1 cellular context compared by ENCODE assay signal in the genomic region with DNA sequence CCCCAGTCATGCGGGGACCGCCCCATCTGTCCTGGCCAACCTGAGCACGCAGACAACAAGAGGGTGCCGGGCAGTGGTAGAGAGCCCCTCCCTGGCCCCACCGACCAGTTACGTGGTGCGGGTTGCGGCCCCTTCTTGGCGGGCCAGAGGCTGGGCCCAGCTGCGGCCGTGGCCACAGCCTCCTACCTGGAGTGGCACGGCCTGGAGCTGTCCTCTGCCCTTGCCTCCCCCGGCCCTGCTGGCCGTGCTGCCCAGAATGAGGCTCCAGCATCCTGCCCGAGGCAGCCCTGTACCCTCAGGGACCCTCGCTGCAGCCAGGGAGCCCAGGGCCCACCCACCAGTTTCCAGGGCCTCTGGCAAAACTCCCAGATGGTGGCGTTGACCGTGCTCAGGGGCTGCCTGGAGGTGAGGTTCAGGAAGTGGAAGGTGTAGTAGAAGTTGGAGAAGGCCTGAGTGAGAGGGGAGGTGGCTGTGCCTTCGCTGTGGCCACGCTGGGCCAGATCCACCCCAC.
A peak's percentile ranks its signal among the peaks of the same experiment; 100 is the strongest.
TF ChIP-seq lines count a peak whose summit lies in the region.

No MANE protein-coding gene starts in this region.

TF ChIP-seq in K562, 482 proteins besides CTCF, POLR2A, EP300 and RAD21:
- no peak for TF ChIP-seq HCFC1 (IDR thresholded peaks at IDR 0.05; ENCODE audit: low read depth, low read length)
- TF ChIP-seq, protein P1, sequence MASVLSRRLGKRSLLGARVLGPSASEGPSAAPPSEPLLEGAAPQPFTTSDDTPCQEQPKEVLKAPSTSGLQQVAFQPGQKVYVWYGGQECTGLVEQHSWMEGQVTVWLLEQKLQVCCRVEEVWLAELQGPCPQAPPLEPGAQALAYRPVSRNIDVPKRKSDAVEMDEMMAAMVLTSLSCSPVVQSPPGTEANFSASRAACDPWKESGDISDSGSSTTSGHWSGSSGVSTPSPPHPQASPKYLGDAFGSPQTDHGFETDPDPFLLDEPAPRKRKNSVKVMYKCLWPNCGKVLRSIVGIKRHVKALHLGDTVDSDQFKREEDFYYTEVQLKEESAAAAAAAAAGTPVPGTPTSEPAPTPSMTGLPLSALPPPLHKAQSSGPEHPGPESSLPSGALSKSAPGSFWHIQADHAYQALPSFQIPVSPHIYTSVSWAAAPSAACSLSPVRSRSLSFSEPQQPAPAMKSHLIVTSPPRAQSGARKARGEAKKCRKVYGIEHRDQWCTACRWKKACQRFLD (CRISPR knock-in tag; IDR thresholded peaks at IDR 0.05): peak; percentile 15; the same call in 1 of the 2 replicates
- TF ChIP-seq, protein P2, sequence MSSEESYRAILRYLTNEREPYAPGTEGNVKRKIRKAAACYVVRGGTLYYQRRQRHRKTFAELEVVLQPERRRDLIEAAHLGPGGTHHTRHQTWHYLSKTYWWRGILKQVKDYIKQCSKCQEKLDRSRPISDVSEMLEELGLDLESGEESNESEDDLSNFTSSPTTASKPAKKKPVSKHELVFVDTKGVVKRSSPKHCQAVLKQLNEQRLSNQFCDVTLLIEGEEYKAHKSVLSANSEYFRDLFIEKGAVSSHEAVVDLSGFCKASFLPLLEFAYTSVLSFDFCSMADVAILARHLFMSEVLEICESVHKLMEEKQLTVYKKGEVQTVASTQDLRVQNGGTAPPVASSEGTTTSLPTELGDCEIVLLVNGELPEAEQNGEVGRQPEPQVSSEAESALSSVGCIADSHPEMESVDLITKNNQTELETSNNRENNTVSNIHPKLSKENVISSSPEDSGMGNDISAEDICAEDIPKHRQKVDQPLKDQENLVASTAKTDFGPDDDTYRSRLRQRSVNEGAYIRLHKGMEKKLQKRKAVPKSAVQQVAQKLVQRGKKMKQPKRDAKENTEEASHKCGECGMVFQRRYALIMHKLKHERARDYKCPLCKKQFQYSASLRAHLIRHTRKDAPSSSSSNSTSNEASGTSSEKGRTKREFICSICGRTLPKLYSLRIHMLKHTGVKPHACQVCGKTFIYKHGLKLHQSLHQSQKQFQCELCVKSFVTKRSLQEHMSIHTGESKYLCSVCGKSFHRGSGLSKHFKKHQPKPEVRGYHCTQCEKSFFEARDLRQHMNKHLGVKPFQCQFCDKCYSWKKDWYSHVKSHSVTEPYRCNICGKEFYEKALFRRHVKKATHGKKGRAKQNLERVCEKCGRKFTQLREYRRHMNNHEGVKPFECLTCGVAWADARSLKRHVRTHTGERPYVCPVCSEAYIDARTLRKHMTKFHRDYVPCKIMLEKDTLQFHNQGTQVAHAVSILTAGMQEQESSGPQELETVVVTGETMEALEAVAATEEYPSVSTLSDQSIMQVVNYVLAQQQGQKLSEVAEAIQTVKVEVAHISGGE (CRISPR knock-in tag; IDR thresholded peaks at IDR 0.05): 0 out of 6 replicates have a peak, but pooled peaks of 1 of the 3 experiments have one; percentile 13
